Comparison of ENCODE assay signal across 1 cellular context in genomic region chr2:109669731-109670130, GRCh38.
TF ChIP-seq lines count a peak whose summit lies in the region.

No MANE protein-coding gene starts in this region.

TF ChIP-seq in HepG2, 621 proteins besides CTCF, POLR2A, EP300 and RAD21:
- TF ChIP-seq ZNF878 (CRISPR knock-in tag; IDR thresholded peaks at IDR 0.05) (no peak), JARID2 (CRISPR knock-in tag; IDR thresholded peaks at IDR 0.05; ENCODE audit: insufficient replicate concordance) (no peak), MED8 (CRISPR knock-in tag; IDR thresholded peaks at IDR 0.05; ENCODE audit: insufficient replicate concordance) (no peak), ZNF567 (CRISPR knock-in tag; IDR thresholded peaks at IDR 0.05; ENCODE audit: borderline replicate concordance) (no peak), ZFP41 (CRISPR knock-in tag; IDR thresholded peaks at IDR 0.05; ENCODE audit: borderline replicate concordance) (no peak)
